Comparison of ENCODE assay signal across 24 cellular contexts in genomic region chr3:123637131-123637530, GRCh38. TPM values are rescaled to one million over a fixed set of nuclear protein-coding genes. Genes with fewer than 3 reads are reported as not detected.
DNase-seq lines count a peak whose midpoint lies in the region; ATAC-seq and TF ChIP-seq lines count a peak whose summit lies in the region.
"Had no signal": no experiment of that assay in that cellular context is flagged by ENCODE, and none has a peak within 500 bp of the region (broad histone marks: within the 10 kb centered on the region; RNA-seq: fewer than 3 reads in every experiment).

No MANE protein-coding gene starts in this region.

- H3K4me3 ChIP-seq in H7 (ENCODE audit: insufficient read depth, low read depth, low read length) (no peak overlapping the region), ascending aorta (no peak overlapping the region), iPS-20b (ENCODE audit: low read length) (peak overlapping the region; percentile 5; the same call in 1 of the 2 replicates), rectal smooth muscle tissue (ENCODE audit: low read length) (no peak overlapping the region)
- H3K4me3 ChIP-seq: coronary artery, left lung, MG63, mucosa of descending colon, prostate gland, skin epidermis had no signal

- DNase-seq in H7 (peak; percentile 58), ascending aorta (ENCODE audit: low spot score in 2 of 2) (no peak), 8988T (no peak), NCI-H1048 (lab: John Stamatoyannopoulos, UW) (no peak), NCI-H345 treated with DMSO at 0.1 percent for 48 hours (lab: John Stamatoyannopoulos, UW; ENCODE audit: unreplicated experiment) (no peak)
- no peak for DNase-seq in activated naive CD4-positive, alpha-beta T cell treated with anti-CD3 and anti-CD28 coated beads, Interleukin-2, amount 50 U/mL, for 72 hours (ENCODE audit: low spot score in 2 of 2)
- DNase-seq: activated CD4-positive, alpha-beta T cell treated with anti-CD3 and anti-CD28 coated beads for 48 hours; activated naive CD8-positive, alpha-beta T cell treated with anti-CD3 and anti-CD28 coated beads for 36 hours; C1 segment of cervical spinal cord; EL; hippocampal formation; left lung; MG63; mucosa of descending colon; NCI-H1436 treated with DMSO at 0.1 percent for 48 hours; NCI-H774; T-cell had no signal

- H3K9me3 ChIP-seq in ascending aorta (no peaks in the 10 kb centered on the region), iPS-20b (ENCODE audit: insufficient read depth, low read depth, low read length) (no peaks in the 10 kb centered on the region)
- H3K9me3 ChIP-seq: left lung, MG63, mucosa of descending colon, prostate gland had no signal

- intact Hi-C loops in ascending aorta (cut with DNase I) = no loop called here

- peaks cover 15 to 42% of the 10 kb centered on the region in 2 donors for H3K4me1 ChIP-seq in ascending aorta
- peaks cover 33% of the 10 kb centered on the region for H3K4me1 ChIP-seq in iPS-20b (ENCODE audit: insufficient read depth, low read length)
- peaks cover 70% of the 10 kb centered on the region for H3K4me1 ChIP-seq in rectal smooth muscle tissue (ENCODE audit: control insufficient read depth, insufficient read depth, low read length)

- H3K9me3 Mint-ChIP-seq in activated naive CD4-positive, alpha-beta T cell treated with anti-CD3 and anti-CD28 coated beads, Interleukin-2, amount 50 U/mL, for 72 hours = no peaks in the 10 kb centered on the region
- H3K9me3 Mint-ChIP-seq: activated naive CD8-positive, alpha-beta T cell treated with anti-CD3 and anti-CD28 coated beads for 36 hours; stimulated activated naive CD8-positive, alpha-beta T cell treated with anti-CD3 and anti-CD28 coated beads, Interleukin-15, Interleukin-2, amounts not matched to agents 100 ng/mL and 50 ng/mL, for 24 hours; T-cell had no signal

- H3K36me3 ChIP-seq in H7 (replicated peaks; ENCODE audit: control insufficient read depth, insufficient read depth, low read length) (no peaks in the 10 kb centered on the region), ascending aorta (peaks cover 69 to 82% of the 10 kb centered on the region in 2 donors), iPS-20b (ENCODE audit: insufficient read depth, low read depth, low read length) (no peaks in the 10 kb centered on the region), rectal smooth muscle tissue (ENCODE audit: control insufficient read depth, insufficient read depth, low read length) (peaks cover 16% of the 10 kb centered on the region)

- H3K27me3 ChIP-seq in H7 (ENCODE audit: control insufficient read depth, insufficient read depth, low read length) (no peaks in the 10 kb centered on the region), ascending aorta (no peaks in the 10 kb centered on the region), iPS-20b (ENCODE audit: insufficient read depth, low read length) (no peaks in the 10 kb centered on the region), rectal smooth muscle tissue (ENCODE audit: control insufficient read depth, insufficient read depth, low read length) (no peaks in the 10 kb centered on the region)
- H3K27me3 ChIP-seq: left lung, MG63 had no signal

- H3K27ac Mint-ChIP-seq in activated naive CD4-positive, alpha-beta T cell treated with anti-CD3 and anti-CD28 coated beads, Interleukin-2, amount 50 U/mL, for 72 hours = no peak overlapping the region
- H3K27ac Mint-ChIP-seq: activated naive CD8-positive, alpha-beta T cell treated with anti-CD3 and anti-CD28 coated beads for 36 hours; stimulated activated naive CD8-positive, alpha-beta T cell treated with anti-CD3 and anti-CD28 coated beads, Interleukin-15, Interleukin-2, amounts not matched to agents 100 ng/mL and 50 ng/mL, for 24 hours; T-cell had no signal

- peak overlapping the region; percentile 68 to 69 for H3K27ac ChIP-seq in ascending aorta
- no peak overlapping the region for H3K27ac ChIP-seq in iPS-20b (ENCODE audit: low read length)
- peak overlapping the region; percentile 87 for H3K27ac ChIP-seq in rectal smooth muscle tissue (ENCODE audit: low read depth, low read length)
- H3K27ac ChIP-seq: HL-60, left lung, skin epidermis had no signal

- no peaks in the 10 kb centered on the region for H3K36me3 Mint-ChIP-seq in activated naive CD4-positive, alpha-beta T cell treated with anti-CD3 and anti-CD28 coated beads, Interleukin-2, amount 50 U/mL, for 72 hours

- no peak for TF ChIP-seq CTCF in ascending aorta (IDR thresholded peaks at IDR 0.05)

- no peak for ATAC-seq in activated naive CD4-positive, alpha-beta T cell treated with anti-CD3 and anti-CD28 coated beads, Interleukin-2, amount 50 U/mL, for 72 hours
- ATAC-seq: left lung, mucosa of descending colon, T-cell had no signal

- H3K9ac ChIP-seq in iPS-20b (ENCODE audit: low read depth, low read length) (peak overlapping the region; percentile 9; the same call in 1 of the 2 replicates), rectal smooth muscle tissue (ENCODE audit: low read length) (no peak overlapping the region)

RNA-seq across cellular contexts. Expression of gene HACD2, which starts 52.3 kb away (rescaled TPM):
- total RNA-seq in H7 (2014; rRNA removed; shearing (Covaris generic)) = 15.0 and 17.2 TPM in 2 replicates
- total RNA-seq in ascending aorta = 10.2 TPM
- total RNA-seq in activated naive CD4-positive, alpha-beta T cell treated with anti-CD3 and anti-CD28 coated beads, Interleukin-2, amount 50 U/mL, for 72 hours = 10 to 100 TPM; 21.7 to 25.5 TPM
